Comparison of ENCODE assay signal across 12 cellular contexts in the genomic region with DNA sequence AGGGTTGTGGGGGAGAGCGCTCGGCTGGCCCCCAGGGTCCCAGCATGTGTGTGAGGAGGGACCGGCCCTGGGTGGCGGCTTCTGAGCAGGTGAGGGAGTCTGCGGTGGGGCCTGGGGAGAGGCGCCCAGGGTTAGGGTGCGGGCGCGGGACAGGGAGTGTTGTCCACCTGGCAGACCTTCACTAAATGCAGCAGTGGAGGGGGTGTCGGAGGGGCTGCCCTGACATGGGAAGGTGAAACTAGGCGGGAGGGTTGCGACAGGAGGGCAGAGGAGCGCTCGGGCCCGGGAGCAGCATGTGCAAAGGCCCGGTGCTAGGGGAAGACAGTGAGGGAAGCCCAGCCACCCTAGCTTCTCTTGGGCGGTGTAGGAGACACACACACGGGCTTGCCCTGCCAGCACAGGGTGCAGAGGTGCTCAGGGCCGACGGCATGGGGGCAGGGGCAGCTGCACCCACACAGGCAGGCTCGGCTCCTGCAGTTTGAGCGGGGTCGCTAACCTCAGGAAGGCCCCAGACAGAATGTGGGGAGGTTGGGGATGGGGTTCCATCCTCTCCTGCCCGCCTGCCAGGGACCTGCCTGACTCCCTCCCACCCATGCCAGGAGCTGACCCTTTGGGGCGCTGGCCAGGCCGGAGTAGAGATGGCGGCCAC. TPM values are rescaled to one million over a fixed set of nuclear protein-coding genes. Genes with fewer than 3 reads are reported as not detected.
DNase-seq lines count a peak whose midpoint lies in the region; ATAC-seq, FAIRE-seq and TF ChIP-seq lines count a peak whose summit lies in the region.
"Had no signal": no experiment of that assay in that cellular context is flagged by ENCODE, and none has a peak within 500 bp of the region (broad histone marks: within the 10 kb centered on the region; RNA-seq: fewer than 3 reads in every experiment).

No MANE protein-coding gene starts in this region.

- ATAC-seq in gastroesophageal sphincter: no peak

- TF ChIP-seq CTCF in gastroesophageal sphincter (IDR thresholded peaks at IDR 0.05) (no peak), progenitor cell of endocrine pancreas (IDR thresholded peaks at IDR 0.05; ENCODE audit: unreplicated experiment) (no peak), uterus (IDR thresholded peaks at IDR 0.05) (no peak)

- CTCF ChIA-PET in CD8-positive, alpha-beta memory T cell (lab: Charles Lee): interaction anchor here (1.4 kb wide), 1 partner anchor 9 kb away, joined by 5 read pairs; no protein-coding TSS in a partner anchor

- TF ChIP-seq POLR2A in gastroesophageal sphincter (IDR thresholded peaks at IDR 0.05): no peak
- no peak for TF ChIP-seq POLR2A in GM12891 (IDR thresholded peaks at IDR 0.05; ENCODE audit: low read depth, low read length)
- no peak for TF ChIP-seq POLR2A in uterus (IDR thresholded peaks at IDR 0.05)

- peak overlapping the region in 4 of 7 donors; percentile 37 to 72 (median 58) for H3K4me3 Mint-ChIP-seq in CD8-positive, alpha-beta memory T cell
- H3K4me3 Mint-ChIP-seq in progenitor cell of endocrine pancreas (ENCODE audit: low read depth): no peak overlapping the region

- intact Hi-C loops in uterus (cut with DNase I; ENCODE audit: low total_unique reads): no loop called here

- no peak for FAIRE-seq in GM12891 (lab: Jason Lieb, UNC)

- H3K9ac ChIP-seq in NT2/D1 (ENCODE audit: insufficient read length, low read depth): peak overlapping the region; percentile 66

- H3K4me3 ChIP-seq in CD8-positive, alpha-beta memory T cell (ENCODE audit: low read length): no peak overlapping the region
- H3K4me3 ChIP-seq in NT2/D1 (ENCODE audit: insufficient read length, low read depth): peak overlapping the region; percentile 27
- peak overlapping the region in 1 of 2 donors; percentile 46 for H3K4me3 ChIP-seq in gastroesophageal sphincter
- H3K4me3 ChIP-seq in uterus: no peak overlapping the region

- no peak overlapping the region for H3K27ac Mint-ChIP-seq in CD8-positive, alpha-beta memory T cell
- peak overlapping the region; percentile 8 for H3K27ac Mint-ChIP-seq in progenitor cell of endocrine pancreas

- H3K27ac ChIP-seq in CD8-positive, alpha-beta memory T cell (ENCODE audit: low read depth, low read length): no peak overlapping the region
- H3K27ac ChIP-seq in gastroesophageal sphincter: peak overlapping the region in 3 of 4 donors; percentile 17 to 67 (median 49)
- peak overlapping the region in 1 of 2 donors; percentile 61 for H3K27ac ChIP-seq in uterus

- peaks cover 0 to 14% (median 0%) of the 10 kb centered on the region in 3 donors for H3K36me3 Mint-ChIP-seq in CD8-positive, alpha-beta memory T cell
- H3K36me3 Mint-ChIP-seq in progenitor cell of endocrine pancreas (ENCODE audit: insufficient read depth): peaks cover 4% of the 10 kb centered on the region

- no peak for TF ChIP-seq EP300 in gastroesophageal sphincter (IDR thresholded peaks at IDR 0.05)

- POLR2A ChIA-PET in CD8-positive, alpha-beta memory T cell (lab: Charles Lee): no interaction called here

- H3K4me1 ChIP-seq in CD8-positive, alpha-beta memory T cell (ENCODE audit: insufficient read depth, low read length): no peaks in the 10 kb centered on the region
- H3K4me1 ChIP-seq in NT2/D1 (ENCODE audit: insufficient read depth, insufficient read length) (peaks cover 24% of the 10 kb centered on the region), gastroesophageal sphincter (peaks cover 0 to 25% (median 11%) of the 10 kb centered on the region in 3 donors), uterus (peaks cover 0 to 4% of the 10 kb centered on the region in 2 donors)
- H3K4me1 ChIP-seq: Caco-2 had no signal

- DNase-seq in CD8-positive, alpha-beta memory T cell: no peak
- DNase-seq in NT2/D1 (ENCODE audit: low read depth, low spot score) (no peak), progenitor cell of endocrine pancreas (ENCODE audit: low spot score, unreplicated experiment) (no peak), GM12891 (ENCODE audit: insufficient read length, low spot score) (no peak), uterus (no peak), HuH-7 (ENCODE audit: low spot score) (no peak)
- no peak for DNase-seq in stimulated activated CD4-positive, alpha-beta T cell treated with anti-CD3 and anti-CD28 coated beads, Interleukin-15, amount 100 ng/mL, for 24 hours
- DNase-seq: Caco-2; naive thymus-derived CD8-positive, alpha-beta T cell; NCI-H1105 had no signal

- peaks cover 9 to 16% (median 11%) of the 10 kb centered on the region in 3 donors for H3K4me1 Mint-ChIP-seq in CD8-positive, alpha-beta memory T cell
- H3K4me1 Mint-ChIP-seq in progenitor cell of endocrine pancreas (ENCODE audit: low read depth): peaks cover 21% of the 10 kb centered on the region

- no peaks in the 10 kb centered on the region for H3K9me3 ChIP-seq in CD8-positive, alpha-beta memory T cell (ENCODE audit: low read length)
- H3K9me3 ChIP-seq in NT2/D1 (ENCODE audit: insufficient read depth, low read length): peaks cover 12% of the 10 kb centered on the region
- no peaks in the 10 kb centered on the region for H3K9me3 ChIP-seq in gastroesophageal sphincter
- no peaks in the 10 kb centered on the region for H3K9me3 ChIP-seq in uterus
- H3K9me3 ChIP-seq: Caco-2 had no signal

- peaks cover 21 to 28% of the 10 kb centered on the region in 2 donors for H3K27me3 Mint-ChIP-seq in CD8-positive, alpha-beta memory T cell
- H3K27me3 Mint-ChIP-seq in progenitor cell of endocrine pancreas: peaks cover 33% of the 10 kb centered on the region

- peaks cover 5% of the 10 kb centered on the region for H3K27me3 ChIP-seq in CD8-positive, alpha-beta memory T cell (ENCODE audit: insufficient read depth, low read length, poor library complexity, severe bottlenecking)
- H3K27me3 ChIP-seq in NT2/D1 (ENCODE audit: insufficient read depth, insufficient read length) (peaks cover 59% of the 10 kb centered on the region), gastroesophageal sphincter (peaks cover 12% of the 10 kb centered on the region), uterus (no peaks in the 10 kb centered on the region)

- H3K9me3 Mint-ChIP-seq in CD8-positive, alpha-beta memory T cell: peaks cover 0 to 3% (median 0%) of the 10 kb centered on the region in 5 donors
- H3K9me3 Mint-ChIP-seq in progenitor cell of endocrine pancreas (ENCODE audit: low read depth): no peaks in the 10 kb centered on the region

- WGBS in gastroesophageal sphincter (ENCODE audit: low coverage in 1 of 2), 2 donors: 86 to 94% methylated on average over 3 to 15 of the region's 27 CpGs

- no peaks in the 10 kb centered on the region for H3K36me3 ChIP-seq in CD8-positive, alpha-beta memory T cell (ENCODE audit: insufficient read depth, low read length)
- H3K36me3 ChIP-seq in NT2/D1 (ENCODE audit: insufficient read depth, insufficient read length, low read length) (no peaks in the 10 kb centered on the region), gastroesophageal sphincter (no peaks in the 10 kb centered on the region), uterus (no peaks in the 10 kb centered on the region)

TF ChIP-seq in GM12891, 5 proteins besides CTCF, POLR2A, EP300 and RAD21:
- TF ChIP-seq SPI1 (IDR thresholded peaks at IDR 0.05; ENCODE audit: low read depth, low read length): no peak

RNA-seq across cellular contexts. Expression of gene OTUB1, which starts 22.2 kb away (rescaled TPM):
- 10 to 100 TPM; 75.8 to 85.0 TPM for total RNA-seq in CD8-positive, alpha-beta memory T cell
- 135 TPM for polyA plus RNA-seq in CD8-positive, alpha-beta memory T cell
- total RNA-seq in gastroesophageal sphincter (10 to 100 TPM; 47.7 to 70.4 (median 53.2) TPM), progenitor cell of endocrine pancreas (122 and 124 TPM in 2 replicates), uterus (10 to 100 TPM; 29.5 to 54.6 (median 45.8) TPM)
- 96.4 TPM for polyA plus RNA-seq in GM12891 (2012; ENCODE audit: low read depth, missing spikeins)

RNA-seq across cellular contexts. Expression of gene FLRT1, which starts 27.3 kb away (rescaled TPM):
- total RNA-seq in CD8-positive, alpha-beta memory T cell: not detected
- polyA plus RNA-seq in CD8-positive, alpha-beta memory T cell: not detected
- 1 to 10 TPM; 1.1 to 4.7 (median 3.6) TPM for total RNA-seq in gastroesophageal sphincter
- total RNA-seq in progenitor cell of endocrine pancreas: 0.17 and 0.24 TPM in 2 replicates
- 0.05 TPM for polyA plus RNA-seq in GM12891 (2012; ENCODE audit: low read depth, missing spikeins)
- total RNA-seq in uterus: 1 to 10 TPM in 2 of 4 donors, under 1 TPM in 1, not detected in 1; 0.26 to 7.3 (median 1.9) TPM
- total RNA-seq: naive thymus-derived CD8-positive, alpha-beta T cell had no signal
- polyA plus RNA-seq: aorta; naive thymus-derived CD8-positive, alpha-beta T cell had no signal

RNA-seq across cellular contexts. Expression of gene COX8A, which starts 34.0 kb away (rescaled TPM):
- total RNA-seq in CD8-positive, alpha-beta memory T cell: 100 to 1,000 TPM; 373 to 424 TPM
- 388 TPM for polyA plus RNA-seq in CD8-positive, alpha-beta memory T cell
- total RNA-seq in gastroesophageal sphincter (100 to 1,000 TPM; 317 to 650 (median 402) TPM), progenitor cell of endocrine pancreas (205 and 221 TPM in 2 replicates), uterus (100 to 1,000 TPM in 3 of 4 donors, 10 to 100 TPM in 1; 41.0 to 359 (median 139) TPM)
- polyA plus RNA-seq in GM12891 (2012; ENCODE audit: low read depth, missing spikeins): 751 TPM
